Comparison of ENCODE assay signal across 1 cellular context in the genomic region with DNA sequence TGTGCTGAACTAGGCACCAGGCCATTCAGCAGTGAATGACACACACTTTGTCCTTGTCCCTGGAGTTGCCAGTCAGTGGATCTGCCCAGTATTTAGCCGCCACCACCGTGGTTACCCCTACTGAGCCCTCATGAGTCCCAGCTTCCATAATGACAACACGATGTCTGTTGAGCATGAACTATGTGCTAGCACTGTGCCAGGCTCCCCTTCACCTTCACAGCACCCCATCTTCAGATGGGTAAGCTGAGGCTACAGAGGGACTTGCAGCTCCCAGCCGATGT.
TF ChIP-seq lines count a peak whose summit lies in the region.

No MANE protein-coding gene starts in this region.

TF ChIP-seq in H1, 55 proteins besides CTCF, POLR2A, EP300 and RAD21:
- TF ChIP-seq RXRA (IDR thresholded peaks at IDR 0.05; ENCODE audit: insufficient read depth, low read depth, low read length) (no peak), SIX5 (IDR thresholded peaks at IDR 0.05; ENCODE audit: low read depth, low read length) (no peak), SAP30 (IDR thresholded peaks at IDR 0.05; ENCODE audit: insufficient read depth, insufficient replicate concordance, low read length) (no peak)
